Comparison of ENCODE assay signal across 12 cellular contexts in genomic region chr3:152622813-152623167, GRCh38.
"Had no signal": no experiment of that assay in that cellular context is flagged by ENCODE, and none has a peak within 500 bp of the region (broad histone marks: within the 10 kb centered on the region; RNA-seq: fewer than 3 reads in every experiment).

No MANE protein-coding gene starts in this region.

- H3K4me1 ChIP-seq: right lobe of liver had no signal

- DNase-seq: activated CD4-positive, alpha-beta T cell treated with anti-CD3 and anti-CD28 coated beads for 1 hour; activated CD4-positive, alpha-beta T cell treated with anti-CD3 and anti-CD28 coated beads, Interleukin-2, amount 50 U/mL, for 4 hours; activated naive CD4-positive, alpha-beta T cell treated with Interleukin-2 at 50 U/mL for 16 hours; activated T-cell treated with anti-CD3 and anti-CD28 coated beads for 4 hours; anterior cingulate cortex; dorsolateral prefrontal cortex; foreskin fibroblast; psoas muscle; right lobe of liver; stimulated activated naive CD8-positive, alpha-beta T cell treated with anti-CD3 and anti-CD28 coated beads, Interleukin-15, Interleukin-2, amounts not matched to agents 100 U/mL and 50 U/mL, for 24 hours; T-helper 1 cell; T1000 had no signal

- H3K36me3 ChIP-seq: right lobe of liver had no signal

- ATAC-seq: right lobe of liver; stimulated activated naive CD8-positive, alpha-beta T cell treated with anti-CD3 and anti-CD28 coated beads, Interleukin-15, Interleukin-2, amounts not matched to agents 100 U/mL and 50 U/mL, for 24 hours had no signal

- H3K27me3 ChIP-seq: dorsolateral prefrontal cortex, right lobe of liver had no signal

- H3K9me3 ChIP-seq: psoas muscle, right lobe of liver had no signal

- H3K4me3 ChIP-seq: dorsolateral prefrontal cortex, psoas muscle, right lobe of liver had no signal

- H3K27ac ChIP-seq: psoas muscle, right lobe of liver had no signal
